Comparison of ENCODE assay signal across 12 cellular contexts in the genomic region with DNA sequence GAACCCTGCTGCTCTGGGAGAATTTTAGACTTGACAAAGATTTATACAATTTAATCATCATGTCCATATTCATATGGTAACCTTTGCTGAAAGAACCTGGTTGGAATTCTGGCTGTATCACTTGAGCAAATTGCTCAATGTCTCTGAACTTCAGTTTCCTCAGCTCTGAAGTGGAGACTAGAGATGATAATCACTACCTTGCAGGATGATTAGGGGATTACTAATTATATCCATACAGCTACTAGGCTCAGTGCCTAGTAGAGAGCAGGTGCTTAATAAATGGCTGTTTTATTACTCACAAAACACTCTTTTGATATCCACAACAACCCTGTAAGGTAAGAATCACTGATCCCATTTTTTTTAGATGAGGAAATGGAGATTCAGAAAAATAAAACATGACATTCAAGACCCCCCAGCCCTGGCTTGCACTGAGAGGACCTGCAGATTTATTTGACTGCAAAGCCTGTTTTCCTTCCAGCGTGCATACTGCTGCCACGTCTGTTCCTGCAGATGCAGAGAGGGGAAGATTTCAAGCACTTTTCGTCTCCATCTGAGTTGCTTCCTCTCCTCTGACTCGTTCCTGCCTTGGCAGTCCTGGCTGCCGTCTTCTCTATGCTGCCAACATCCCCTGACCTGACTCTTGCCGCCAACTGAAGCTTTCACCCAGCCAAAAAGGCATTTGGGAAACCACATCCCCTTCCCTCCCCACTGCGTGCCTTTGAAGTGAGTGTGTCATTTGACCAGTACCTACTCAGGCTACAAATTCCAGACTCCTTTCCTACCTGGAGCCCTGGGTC.
DNase-seq lines count a peak whose midpoint lies in the region; ATAC-seq, FAIRE-seq and TF ChIP-seq lines count a peak whose summit lies in the region.
"Had no signal": no experiment of that assay in that cellular context is flagged by ENCODE, and none has a peak within 500 bp of the region (broad histone marks: within the 10 kb centered on the region; RNA-seq: fewer than 3 reads in every experiment).

No MANE protein-coding gene starts in this region.

- peak overlapping the region in 1 of 5 donors; percentile 20 for H3K9ac ChIP-seq in subcutaneous abdominal adipose tissue (ENCODE audit: low read length in 5 of 5)
- no peak overlapping the region for H3K9ac ChIP-seq in MM.1S (ENCODE audit: low read length)

- TF ChIP-seq POLR2A in heart left ventricle (IDR thresholded peaks at IDR 0.05) = no peak
- no peak for TF ChIP-seq POLR2A in GM12892 (IDR thresholded peaks at IDR 0.05; ENCODE audit: low read depth, low read length)

- peaks cover 0 to 63% (median 47%) of the 10 kb centered on the region in 12 donors for H3K4me1 ChIP-seq in heart left ventricle
- peaks cover 6 to 30% (median 25%) of the 10 kb centered on the region in 5 donors for H3K4me1 ChIP-seq in subcutaneous abdominal adipose tissue (ENCODE audit: control insufficient read depth in 5 of 5, insufficient read depth in 5 of 5, low read length in 5 of 5)
- no peaks in the 10 kb centered on the region for H3K4me1 ChIP-seq in MM.1S (ENCODE audit: low read length)

- 10 to 33% (median 18%) methylated on average over 7 of the region's 7 CpGs for WGBS in heart left ventricle, 4 donors

- H3K36me3 ChIP-seq in heart left ventricle = no peaks in the 10 kb centered on the region
- no peaks in the 10 kb centered on the region for H3K36me3 ChIP-seq in subcutaneous abdominal adipose tissue (ENCODE audit: control insufficient read depth in 5 of 5, insufficient read depth in 5 of 5, low read length in 5 of 5)
- H3K36me3 ChIP-seq in MM.1S (replicated peaks; ENCODE audit: insufficient read depth, low read length) = no peaks in the 10 kb centered on the region
- H3K36me3 ChIP-seq: SJSA1 had no signal

- DNase-seq in HCEC 1CT (peak; percentile 8), RPMI8226 (peak; percentile 48), heart left ventricle (peak; percentile 37 to 66 (median 60)), MM.1S (no peak), GM12892 (ENCODE audit: insufficient read length) (no peak)
- no peak for DNase-seq in activated naive CD4-positive, alpha-beta T cell treated with anti-CD3 and anti-CD28 coated beads for 36 hours
- no peak for DNase-seq in activated CD4-positive, alpha-beta T cell treated with anti-CD3 and anti-CD28 coated beads for 4 hours
- DNase-seq: stimulated activated CD4-positive, alpha-beta T cell treated with anti-CD3 and anti-CD28 coated beads, Interleukin-2, amount 100 ng/mL, for 24 hours had no signal

- FAIRE-seq in GM12892 (lab: Jason Lieb, UNC) = no peak
- FAIRE-seq: GM18507 had no signal

- TF ChIP-seq CTCF in heart left ventricle (IDR thresholded peaks at IDR 0.05) (no peak), MM.1S (IDR thresholded peaks at IDR 0.05; ENCODE audit: low read length) (no peak)

- CTCF ChIA-PET in activated naive CD4-positive, alpha-beta T cell treated with anti-CD3 and anti-CD28 coated beads for 36 hours (lab: Charles Lee) = no interaction called here

- no peaks in the 10 kb centered on the region for H3K4me1 Mint-ChIP-seq in activated naive CD4-positive, alpha-beta T cell treated with anti-CD3 and anti-CD28 coated beads for 36 hours (ENCODE audit: low read depth)

- no peaks in the 10 kb centered on the region for H3K79me2 ChIP-seq in MM.1S (ENCODE audit: low read length)

- no peaks in the 10 kb centered on the region for H3K9me3 Mint-ChIP-seq in activated naive CD4-positive, alpha-beta T cell treated with anti-CD3 and anti-CD28 coated beads for 36 hours
- H3K9me3 Mint-ChIP-seq: activated naive CD4-positive, alpha-beta T cell treated with anti-CD3 and anti-CD28 coated beads, Interleukin-2, amount 50 U/mL, for 72 hours had no signal

- intact Hi-C loops in heart left ventricle (cut with DNase I) = loop anchor here in 4 of 10 donors (5.0 to 10.0 kb wide), 4 partner anchors 182 to 1092 kb away; a partner anchor contains a TSS
- intact Hi-C loops in activated naive CD4-positive, alpha-beta T cell treated with anti-CD3 and anti-CD28 coated beads for 36 hours (cut with micrococcal nuclease) = no loop called here

- H3K27ac Mint-ChIP-seq in activated naive CD4-positive, alpha-beta T cell treated with anti-CD3 and anti-CD28 coated beads for 36 hours = no peak overlapping the region
- H3K27ac Mint-ChIP-seq: activated naive CD4-positive, alpha-beta T cell treated with anti-CD3 and anti-CD28 coated beads, Interleukin-2, amount 50 U/mL, for 72 hours had no signal

- no peaks in the 10 kb centered on the region for H4K20me1 ChIP-seq in MM.1S (ENCODE audit: insufficient read depth, low read length)

- no peak overlapping the region for H3K4me3 Mint-ChIP-seq in activated naive CD4-positive, alpha-beta T cell treated with anti-CD3 and anti-CD28 coated beads for 36 hours

- H3K9me2 ChIP-seq in MM.1S (replicated peaks; ENCODE audit: insufficient read depth, low read length) = no peaks in the 10 kb centered on the region

- H3K4me3 ChIP-seq in heart left ventricle = no peak overlapping the region
- peak overlapping the region in 1 of 5 donors; percentile 3 for H3K4me3 ChIP-seq in subcutaneous abdominal adipose tissue (ENCODE audit: low read depth in 1 of 5, low read length in 5 of 5)
- no peak overlapping the region for H3K4me3 ChIP-seq in MM.1S (ENCODE audit: low read length)
- H3K4me3 ChIP-seq: SJSA1 had no signal

- H3K36me3 Mint-ChIP-seq in activated naive CD4-positive, alpha-beta T cell treated with anti-CD3 and anti-CD28 coated beads for 36 hours (ENCODE audit: low read depth) = no peaks in the 10 kb centered on the region
- H3K36me3 Mint-ChIP-seq: activated naive CD4-positive, alpha-beta T cell treated with anti-CD3 and anti-CD28 coated beads, Interleukin-2, amount 50 U/mL, for 72 hours had no signal

- H3K9me3 ChIP-seq in heart left ventricle = no peaks in the 10 kb centered on the region
- H3K9me3 ChIP-seq in subcutaneous abdominal adipose tissue (ENCODE audit: control insufficient read depth in 5 of 5, low read length in 5 of 5) = no peaks in the 10 kb centered on the region
- no peaks in the 10 kb centered on the region for H3K9me3 ChIP-seq in MM.1S (replicated peaks; ENCODE audit: insufficient read depth, low read length)
- H3K9me3 ChIP-seq: SJSA1 had no signal

- H3K4me2 ChIP-seq in MM.1S (ENCODE audit: low read depth, low read length) = no peak overlapping the region

- H3K27ac ChIP-seq in heart left ventricle = peak overlapping the region; percentile 18 to 78 (median 66)
- peak overlapping the region; percentile 6 for H3K27ac ChIP-seq in subcutaneous abdominal adipose tissue (ENCODE audit: low read depth, low read length)
- H3K27ac ChIP-seq in MM.1S (ENCODE audit: low read length) = no peak overlapping the region
- H3K27ac ChIP-seq: SJSA1 had no signal

- peaks cover 3% of the 10 kb centered on the region for H3K27me3 Mint-ChIP-seq in activated naive CD4-positive, alpha-beta T cell treated with anti-CD3 and anti-CD28 coated beads for 36 hours (ENCODE audit: low read depth)

- ATAC-seq in heart left ventricle = peak in 3 of 4 donors; percentile 39 to 64 (median 49)
- ATAC-seq: activated naive CD4-positive, alpha-beta T cell treated with anti-CD3 and anti-CD28 coated beads, Interleukin-2, amount 50 U/mL, for 72 hours had no signal

- H2AFZ ChIP-seq in MM.1S (ENCODE audit: low read length) = no peak overlapping the region

- H3K27me3 ChIP-seq in heart left ventricle (no peaks in the 10 kb centered on the region), subcutaneous abdominal adipose tissue (ENCODE audit: control insufficient read depth in 5 of 5, insufficient read depth in 4 of 5, low read length in 5 of 5) (no peaks in the 10 kb centered on the region), MM.1S (replicated peaks; ENCODE audit: insufficient read depth, low read length) (no peaks in the 10 kb centered on the region)
- H3K27me3 ChIP-seq: SJSA1 had no signal

- no peaks in the 10 kb centered on the region for H3F3A ChIP-seq in MM.1S (ENCODE audit: insufficient read depth, low read length)

Comparison
In these comparisons a context has a peak if more than half of its experiments do, and no peak if none do; other contexts are left out.
1. DNase-seq: peak in HCEC 1CT (single experiment), RPMI8226 (single experiment) and heart left ventricle (5 of 5); none in MM.1S (single experiment), GM12892 (single experiment), activated naive CD4-positive, alpha-beta T cell treated with anti-CD3 and anti-CD28 coated beads for 36 hours (single experiment) and activated CD4-positive, alpha-beta T cell treated with anti-CD3 and anti-CD28 coated beads for 4 hours (0 of 2).